10 cellular contexts compared by ENCODE assay signal in genomic region chr7:44849277-44850210, GRCh38. TPM values are rescaled to one million over a fixed set of nuclear protein-coding genes. Genes with fewer than 3 reads are reported as not detected.
DNase-seq lines count a peak whose midpoint lies in the region; ATAC-seq, FAIRE-seq and TF ChIP-seq lines count a peak whose summit lies in the region.
"Had no signal": no experiment of that assay in that cellular context is flagged by ENCODE, and none has a peak within 500 bp of the region (broad histone marks: within the 10 kb centered on the region; RNA-seq: fewer than 3 reads in every experiment).

No MANE protein-coding gene starts in this region.

- no peak for ATAC-seq in stimulated activated effector memory CD8-positive, alpha-beta T cell treated with anti-CD3 and anti-CD28 coated beads, Interleukin-12 subunit alpha, Interleukin-12 subunit beta, amount 100 ng/mL, for 72 hours

- TF ChIP-seq CTCF in OCI-LY3 (IDR thresholded peaks at IDR 0.05; ENCODE audit: low read depth, low read length) = no peak
- TF ChIP-seq CTCF in endothelial cell of umbilical vein (IDR thresholded peaks at IDR 0.05; ENCODE audit: extremely low read depth in 1 of 2, insufficient read depth in 1 of 2, low read depth in 1 of 2, low read length in 2 of 2) = no peak
- TF ChIP-seq CTCF in uterus (IDR thresholded peaks at IDR 0.05) = no peak

- CTCF ChIA-PET in endothelial cell of umbilical vein (lab: Charles Lee) = interaction anchor here (0.6 to 3.6 kb wide), 4 partner anchors 32 to 261 kb away, joined by 3 to 22 read pairs (median 6); no protein-coding TSS in a partner anchor

- dilution Hi-C loops in endothelial cell of umbilical vein (cut with MboI; ENCODE audit: extremely low pct_ligation_motif_present, low sequenced_read_pairs) = no loop called here

- BruUV-seq in endothelial cell of umbilical vein (replicated peaks; lab: Mats Ljungman, UMichigan) = no TSS peak

- H2AFZ ChIP-seq in OCI-LY3 (ENCODE audit: low read depth, low read length) = no peak overlapping the region
- no peak overlapping the region for H2AFZ ChIP-seq in endothelial cell of umbilical vein (ENCODE audit: low read depth, low read length)

- H4K20me1 ChIP-seq in OCI-LY3 (ENCODE audit: insufficient read depth, low read length) (peaks cover 21% of the 10 kb centered on the region), endothelial cell of umbilical vein (replicated peaks; ENCODE audit: control insufficient read depth, extremely low read depth, insufficient read depth, low read length) (peaks cover 3% of the 10 kb centered on the region)

- TF ChIP-seq POLR2A in endothelial cell of umbilical vein (IDR thresholded peaks at IDR 0.05; ENCODE audit: low read depth, low read length) (no peak), uterus (IDR thresholded peaks at IDR 0.05) (no peak)

- POLR2A ChIA-PET in endothelial cell of umbilical vein (lab: Charles Lee) = interaction anchor here (0.5 to 2.0 kb wide), 4 partner anchors 33 to 153 kb away, joined by 3 to 7 read pairs (median 4); partner anchors contain the start of gene PURB

- H3K4me3 ChIP-seq in OCI-LY3 (ENCODE audit: low read length) (peak overlapping the region; percentile 86), endothelial cell of umbilical vein (replicated peaks in 1 of 3; ENCODE audit: insufficient read depth in 1 of 3, low read depth in 1 of 3, low read length in 3 of 3) (no peak overlapping the region), uterus (peak overlapping the region in 1 of 2 donors; percentile 67)

- H3K79me2 ChIP-seq in OCI-LY3 (ENCODE audit: low read length) (peaks cover 37% of the 10 kb centered on the region), endothelial cell of umbilical vein (ENCODE audit: control insufficient read depth, insufficient read depth, low read length) (peaks cover 28% of the 10 kb centered on the region)

- no peaks in the 10 kb centered on the region for H3K9me3 Mint-ChIP-seq in activated CD4-positive, alpha-beta T cell treated with anti-CD3 and anti-CD28 coated beads, Interleukin-2, amount 10 ng/mL, durations not matched to agents 24 days and 14 days
- H3K9me3 Mint-ChIP-seq in stimulated activated effector memory CD8-positive, alpha-beta T cell treated with anti-CD3 and anti-CD28 coated beads, Interleukin-12 subunit alpha, Interleukin-12 subunit beta, amount 100 ng/mL, for 72 hours = no peaks in the 10 kb centered on the region

- H3K9me3 ChIP-seq in OCI-LY3 (ENCODE audit: insufficient read depth, low read length) (no peaks in the 10 kb centered on the region), endothelial cell of umbilical vein (replicated peaks; ENCODE audit: control insufficient read depth, insufficient read depth, low read length) (no peaks in the 10 kb centered on the region), uterus (no peaks in the 10 kb centered on the region)
- H3K9me3 ChIP-seq: vagina had no signal

- H3K36me3 Mint-ChIP-seq in activated CD4-positive, alpha-beta T cell treated with anti-CD3 and anti-CD28 coated beads, Interleukin-2, amount 10 ng/mL, durations not matched to agents 24 days and 14 days (ENCODE audit: low read depth) = no peaks in the 10 kb centered on the region
- peaks cover 46% of the 10 kb centered on the region for H3K36me3 Mint-ChIP-seq in stimulated activated effector memory CD8-positive, alpha-beta T cell treated with anti-CD3 and anti-CD28 coated beads, Interleukin-12 subunit alpha, Interleukin-12 subunit beta, amount 100 ng/mL, for 72 hours

- H3K36me3 ChIP-seq in OCI-LY3 (replicated peaks; ENCODE audit: low read depth, low read length) (peaks cover 2% of the 10 kb centered on the region), endothelial cell of umbilical vein (ENCODE audit: control insufficient read depth in 2 of 2, extremely low read depth in 1 of 2, insufficient read depth in 2 of 2, low read length in 2 of 2) (no peaks in the 10 kb centered on the region), uterus (no peaks in the 10 kb centered on the region)
- H3K36me3 ChIP-seq: vagina had no signal

- H3K4me3 Mint-ChIP-seq in activated CD4-positive, alpha-beta T cell treated with anti-CD3 and anti-CD28 coated beads, Interleukin-2, amount 10 ng/mL, durations not matched to agents 24 days and 14 days = peak overlapping the region; percentile 99
- H3K4me3 Mint-ChIP-seq in stimulated activated effector memory CD8-positive, alpha-beta T cell treated with anti-CD3 and anti-CD28 coated beads, Interleukin-12 subunit alpha, Interleukin-12 subunit beta, amount 100 ng/mL, for 72 hours = peak overlapping the region; percentile 83

- no peak for FAIRE-seq in endothelial cell of umbilical vein (lab: Jason Lieb, UNC)

- H3K27me3 Mint-ChIP-seq in activated CD4-positive, alpha-beta T cell treated with anti-CD3 and anti-CD28 coated beads, Interleukin-2, amount 10 ng/mL, durations not matched to agents 24 days and 14 days = peaks cover 2% of the 10 kb centered on the region

- no peak for DNase-seq in activated CD4-positive, alpha-beta T cell treated with anti-CD3 and anti-CD28 coated beads, Interleukin-2, amount 10 ng/mL, durations not matched to agents 24 days and 14 days
- no peak for DNase-seq in activated CD4-positive, alpha-beta T cell treated with anti-CD3 and anti-CD28 coated beads, Interleukin-2, amount 50 U/mL, for 1 hour
- DNase-seq in endothelial cell of umbilical vein (ENCODE audit: low read depth, low spot score) (no peak), cerebellar cortex (ENCODE audit: low spot score) (no peak), uterus (no peak)
- DNase-seq in stimulated activated effector memory CD8-positive, alpha-beta T cell treated with anti-CD3 and anti-CD28 coated beads, Interleukin-12 subunit alpha, Interleukin-12 subunit beta, amount 100 ng/mL, for 72 hours (ENCODE audit: low spot score in 2 of 2) = no peak
- no peak for DNase-seq in stimulated activated CD4-positive, alpha-beta T cell treated with anti-CD3 and anti-CD28 coated beads, Interleukin-15, amount 100 ng/mL, for 24 hours
- DNase-seq: effector CD8-positive, alpha-beta T cell had no signal

- H3K4me1 ChIP-seq in OCI-LY3 (ENCODE audit: low read length) = peaks cover 15% of the 10 kb centered on the region
- peaks cover 17% of the 10 kb centered on the region for H3K4me1 ChIP-seq in endothelial cell of umbilical vein (ENCODE audit: control insufficient read depth, extremely low read depth, insufficient read depth, low read length)
- H3K4me1 ChIP-seq in uterus = peaks cover 0 to 6% of the 10 kb centered on the region in 2 donors

- H3K4me2 ChIP-seq in OCI-LY3 (ENCODE audit: low read length) (peak overlapping the region; percentile 63), endothelial cell of umbilical vein (ENCODE audit: insufficient read depth, low read length) (peak overlapping the region; percentile 2)

- no peaks in the 10 kb centered on the region for H3K9me1 ChIP-seq in endothelial cell of umbilical vein (replicated peaks; ENCODE audit: control insufficient read depth, extremely low read depth, insufficient read depth, low read length)

- H3K27ac ChIP-seq in OCI-LY3 (ENCODE audit: low read length) = no peak overlapping the region
- no peak overlapping the region for H3K27ac ChIP-seq in endothelial cell of umbilical vein (ENCODE audit: insufficient read depth, low read depth, low read length)
- H3K27ac ChIP-seq in uterus = no peak overlapping the region

- intact Hi-C loops in activated CD4-positive, alpha-beta T cell treated with anti-CD3 and anti-CD28 coated beads, Interleukin-2, amount 10 ng/mL, durations not matched to agents 24 days and 14 days (cut with micrococcal nuclease) = loop anchor here (2.0 kb wide), 2 partner anchors 65 to 211 kb away; no protein-coding TSS in a partner anchor
- intact Hi-C loops in endothelial cell of umbilical vein (cut with micrococcal nuclease) (loop anchor here (2.0 to 5.0 kb wide), 4 partner anchors 73 to 361 kb away; partner anchors contain the start of genes TBRG4 and ZMIZ2), uterus (cut with DNase I; ENCODE audit: low total_unique reads) (no loop called here)

- peak overlapping the region; percentile 99 for H3K27ac Mint-ChIP-seq in activated CD4-positive, alpha-beta T cell treated with anti-CD3 and anti-CD28 coated beads, Interleukin-2, amount 10 ng/mL, durations not matched to agents 24 days and 14 days
- H3K27ac Mint-ChIP-seq in stimulated activated effector memory CD8-positive, alpha-beta T cell treated with anti-CD3 and anti-CD28 coated beads, Interleukin-12 subunit alpha, Interleukin-12 subunit beta, amount 100 ng/mL, for 72 hours = peak overlapping the region; percentile 95

- H3K27me3 ChIP-seq in OCI-LY3 (ENCODE audit: low read depth, low read length) (no peaks in the 10 kb centered on the region), endothelial cell of umbilical vein (ENCODE audit: control insufficient read depth in 2 of 2, insufficient read depth in 2 of 2, low read length in 2 of 2) (no peaks in the 10 kb centered on the region), uterus (no peaks in the 10 kb centered on the region)
- H3K27me3 ChIP-seq: vagina had no signal

- H3K9ac ChIP-seq in OCI-LY3 (ENCODE audit: low read length) (peak overlapping the region; percentile 89), endothelial cell of umbilical vein (replicated peaks; ENCODE audit: extremely low read depth, insufficient read depth, low read length) (no peak overlapping the region)

- H3K4me1 Mint-ChIP-seq in activated CD4-positive, alpha-beta T cell treated with anti-CD3 and anti-CD28 coated beads, Interleukin-2, amount 10 ng/mL, durations not matched to agents 24 days and 14 days = peaks cover 49% of the 10 kb centered on the region
- H3K4me1 Mint-ChIP-seq in stimulated activated effector memory CD8-positive, alpha-beta T cell treated with anti-CD3 and anti-CD28 coated beads, Interleukin-12 subunit alpha, Interleukin-12 subunit beta, amount 100 ng/mL, for 72 hours = peaks cover 33% of the 10 kb centered on the region

RNA-seq across cellular contexts. Expression of gene H2AZ2, which starts 1.7 kb away (rescaled TPM):
- 188 and 192 TPM in 2 replicates for total RNA-seq in activated CD4-positive, alpha-beta T cell treated with anti-CD3 and anti-CD28 coated beads, Interleukin-2, amount 10 ng/mL, durations not matched to agents 24 days and 14 days
- total RNA-seq in endothelial cell of umbilical vein = 226 and 232 TPM in 2 replicates
- 192 and 225 TPM in 2 replicates for polyA plus RNA-seq in endothelial cell of umbilical vein
- 270 and 309 TPM in 2 replicates for polyA plus RNA-seq in endothelial cell of umbilical vein (2011; cell fraction: cytosol; rRNA removed)
- polyA plus RNA-seq in endothelial cell of umbilical vein (2011; cell fraction: nucleus; rRNA removed) = 101 and 114 TPM in 2 replicates
- polyA plus RNA-seq in endothelial cell of umbilical vein (2012) = 151 and 242 TPM in 2 replicates
- polyA minus RNA-seq in endothelial cell of umbilical vein = 134 and 158 TPM in 2 replicates
- 101 TPM for polyA minus RNA-seq in endothelial cell of umbilical vein (2011; cell fraction: cytosol; rRNA and poly(A)+ RNA removed)
- polyA minus RNA-seq in endothelial cell of umbilical vein (2011; cell fraction: nucleus; rRNA and poly(A)+ RNA removed) = 26.6 and 40.5 TPM in 2 replicates
- 100 to 1,000 TPM in 3 of 4 donors, 10 to 100 TPM in 1; 77.9 to 270 (median 212) TPM for total RNA-seq in uterus

RNA-seq across cellular contexts. Expression of gene PURB, which starts 35.8 kb away (rescaled TPM):
- total RNA-seq in activated CD4-positive, alpha-beta T cell treated with anti-CD3 and anti-CD28 coated beads, Interleukin-2, amount 10 ng/mL, durations not matched to agents 24 days and 14 days = 41.4 and 41.5 TPM in 2 replicates
- total RNA-seq in endothelial cell of umbilical vein (25.0 and 25.5 TPM in 2 replicates), uterus (10 to 100 TPM; 13.8 to 63.0 (median 24.5) TPM)
- 2.2 and 2.7 TPM in 2 replicates for polyA plus RNA-seq in endothelial cell of umbilical vein
- polyA plus RNA-seq in endothelial cell of umbilical vein (2011; cell fraction: cytosol; rRNA removed) = 5.0 and 5.1 TPM in 2 replicates
- polyA plus RNA-seq in endothelial cell of umbilical vein (2011; cell fraction: nucleus; rRNA removed) = 5.1 and 6.9 TPM in 2 replicates
- 8.3 and 14.1 TPM in 2 replicates for polyA plus RNA-seq in endothelial cell of umbilical vein (2012)
- polyA minus RNA-seq in endothelial cell of umbilical vein = 5.9 and 6.2 TPM in 2 replicates
- 11.9 TPM for polyA minus RNA-seq in endothelial cell of umbilical vein (2011; cell fraction: cytosol; rRNA and poly(A)+ RNA removed)
- 9.7 and 10.6 TPM in 2 replicates for polyA minus RNA-seq in endothelial cell of umbilical vein (2011; cell fraction: nucleus; rRNA and poly(A)+ RNA removed)

RNA-seq across cellular contexts. Expression of gene PPIA, which starts 53.1 kb away (rescaled TPM):
- total RNA-seq in activated CD4-positive, alpha-beta T cell treated with anti-CD3 and anti-CD28 coated beads, Interleukin-2, amount 10 ng/mL, durations not matched to agents 24 days and 14 days = 2,368 and 2,448 TPM in 2 replicates
- total RNA-seq in endothelial cell of umbilical vein (2,542 and 2,602 TPM in 2 replicates), uterus (1,000 to 10,000 TPM in 1 of 4 donors, 100 to 1,000 TPM in 3; 474 to 1,393 (median 544) TPM)
- polyA plus RNA-seq in endothelial cell of umbilical vein = 4,328 and 5,159 TPM in 2 replicates
- 6,306 and 6,778 TPM in 2 replicates for polyA plus RNA-seq in endothelial cell of umbilical vein (2011; cell fraction: cytosol; rRNA removed)
- polyA plus RNA-seq in endothelial cell of umbilical vein (2011; cell fraction: nucleus; rRNA removed) = 2,365 and 2,568 TPM in 2 replicates
- polyA plus RNA-seq in endothelial cell of umbilical vein (2012) = 2,438 and 3,460 TPM in 2 replicates
- 1,934 and 2,592 TPM in 2 replicates for polyA minus RNA-seq in endothelial cell of umbilical vein
- 785 TPM for polyA minus RNA-seq in endothelial cell of umbilical vein (2011; cell fraction: cytosol; rRNA and poly(A)+ RNA removed)
- 303 and 436 TPM in 2 replicates for polyA minus RNA-seq in endothelial cell of umbilical vein (2011; cell fraction: nucleus; rRNA and poly(A)+ RNA removed)
